ENCODE assay signal across 1 cellular context in the genomic region with DNA sequence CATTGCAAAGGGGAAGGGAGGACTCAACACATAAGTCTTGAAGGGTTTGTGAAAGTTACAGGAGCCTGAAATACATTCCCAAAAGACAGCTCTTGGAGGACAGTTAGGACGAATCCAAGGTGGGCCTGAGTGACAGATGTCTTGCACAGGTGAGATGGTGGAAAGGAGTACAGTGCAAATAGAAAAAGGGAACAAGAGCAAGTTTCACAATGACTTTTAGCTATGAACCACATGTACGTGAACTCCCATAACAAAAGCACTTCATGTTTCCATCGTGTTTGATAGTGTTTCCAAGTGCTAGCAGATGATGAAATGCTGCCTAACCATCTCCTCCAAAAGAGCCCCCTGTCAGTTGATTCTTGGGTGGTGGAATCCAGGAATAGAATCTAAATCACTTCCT.
TF ChIP-seq lines count a peak whose summit lies in the region.

No MANE protein-coding gene starts in this region.

TF ChIP-seq in GM12878, 131 proteins besides CTCF, POLR2A, EP300 and RAD21 (continued from another document):
- TF ChIP-seq, protein P1, sequence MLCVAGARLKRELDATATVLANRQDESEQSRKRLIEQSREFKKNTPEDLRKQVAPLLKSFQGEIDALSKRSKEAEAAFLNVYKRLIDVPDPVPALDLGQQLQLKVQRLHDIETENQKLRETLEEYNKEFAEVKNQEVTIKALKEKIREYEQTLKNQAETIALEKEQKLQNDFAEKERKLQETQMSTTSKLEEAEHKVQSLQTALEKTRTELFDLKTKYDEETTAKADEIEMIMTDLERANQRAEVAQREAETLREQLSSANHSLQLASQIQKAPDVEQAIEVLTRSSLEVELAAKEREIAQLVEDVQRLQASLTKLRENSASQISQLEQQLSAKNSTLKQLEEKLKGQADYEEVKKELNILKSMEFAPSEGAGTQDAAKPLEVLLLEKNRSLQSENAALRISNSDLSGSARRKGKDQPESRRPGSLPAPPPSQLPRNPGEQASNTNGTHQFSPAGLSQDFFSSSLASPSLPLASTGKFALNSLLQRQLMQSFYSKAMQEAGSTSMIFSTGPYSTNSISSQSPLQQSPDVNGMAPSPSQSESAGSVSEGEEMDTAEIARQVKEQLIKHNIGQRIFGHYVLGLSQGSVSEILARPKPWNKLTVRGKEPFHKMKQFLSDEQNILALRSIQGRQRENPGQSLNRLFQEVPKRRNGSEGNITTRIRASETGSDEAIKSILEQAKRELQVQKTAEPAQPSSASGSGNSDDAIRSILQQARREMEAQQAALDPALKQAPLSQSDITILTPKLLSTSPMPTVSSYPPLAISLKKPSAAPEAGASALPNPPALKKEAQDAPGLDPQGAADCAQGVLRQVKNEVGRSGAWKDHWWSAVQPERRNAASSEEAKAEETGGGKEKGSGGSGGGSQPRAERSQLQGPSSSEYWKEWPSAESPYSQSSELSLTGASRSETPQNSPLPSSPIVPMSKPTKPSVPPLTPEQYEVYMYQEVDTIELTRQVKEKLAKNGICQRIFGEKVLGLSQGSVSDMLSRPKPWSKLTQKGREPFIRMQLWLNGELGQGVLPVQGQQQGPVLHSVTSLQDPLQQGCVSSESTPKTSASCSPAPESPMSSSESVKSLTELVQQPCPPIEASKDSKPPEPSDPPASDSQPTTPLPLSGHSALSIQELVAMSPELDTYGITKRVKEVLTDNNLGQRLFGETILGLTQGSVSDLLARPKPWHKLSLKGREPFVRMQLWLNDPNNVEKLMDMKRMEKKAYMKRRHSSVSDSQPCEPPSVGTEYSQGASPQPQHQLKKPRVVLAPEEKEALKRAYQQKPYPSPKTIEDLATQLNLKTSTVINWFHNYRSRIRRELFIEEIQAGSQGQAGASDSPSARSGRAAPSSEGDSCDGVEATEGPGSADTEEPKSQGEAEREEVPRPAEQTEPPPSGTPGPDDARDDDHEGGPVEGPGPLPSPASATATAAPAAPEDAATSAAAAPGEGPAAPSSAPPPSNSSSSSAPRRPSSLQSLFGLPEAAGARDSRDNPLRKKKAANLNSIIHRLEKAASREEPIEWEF (IDR thresholded peaks at IDR 0.05; ENCODE audit: insufficient replicate concordance, low read depth, low read length), result no peak
- TF ChIP-seq ZNF24 (IDR thresholded peaks at IDR 0.05), result no peak
- 0 out of 2 replicates have a peak, but pooled peaks have one; percentile 15 for TF ChIP-seq MEF2A (IDR thresholded peaks at IDR 0.05; ENCODE audit: insufficient read depth, low read depth, low read length)
- TF ChIP-seq CHD4 (IDR thresholded peaks at IDR 0.05), result no peak
- no peak; the same call in 1 of the 2 replicates for TF ChIP-seq FOXM1 (IDR thresholded peaks at IDR 0.05; ENCODE audit: low read depth, low read length)
- no peak for TF ChIP-seq STAT1 (conservative IDR thresholded peaks at IDR 0.05)
- no peak for TF ChIP-seq HDAC6 (IDR thresholded peaks at IDR 0.05; ENCODE audit: unreplicated experiment)
- no peak for TF ChIP-seq NR2F1 (conservative IDR thresholded peaks at IDR 0.05)
- TF ChIP-seq CHD2 (IDR thresholded peaks at IDR 0.05; ENCODE audit: borderline replicate concordance, low read depth, low read length), result no peak
- TF ChIP-seq SIN3A (IDR thresholded peaks at IDR 0.05; ENCODE audit: low read depth, low read length), result no peak
- no peak for TF ChIP-seq NR2C1 (IDR thresholded peaks at IDR 0.05)
- 0 out of 2 replicates have a peak, but pooled peaks have one; percentile 35 for TF ChIP-seq ZNF217 (IDR thresholded peaks at IDR 0.05)
- no peak for TF ChIP-seq NRF1 (conservative IDR thresholded peaks at IDR 0.05; ENCODE audit: low read depth, low read length)
- TF ChIP-seq POLR2AphosphoS2 (IDR thresholded peaks at IDR 0.05; ENCODE audit: low read depth, low read length), result no peak
- TF ChIP-seq, protein P2, sequence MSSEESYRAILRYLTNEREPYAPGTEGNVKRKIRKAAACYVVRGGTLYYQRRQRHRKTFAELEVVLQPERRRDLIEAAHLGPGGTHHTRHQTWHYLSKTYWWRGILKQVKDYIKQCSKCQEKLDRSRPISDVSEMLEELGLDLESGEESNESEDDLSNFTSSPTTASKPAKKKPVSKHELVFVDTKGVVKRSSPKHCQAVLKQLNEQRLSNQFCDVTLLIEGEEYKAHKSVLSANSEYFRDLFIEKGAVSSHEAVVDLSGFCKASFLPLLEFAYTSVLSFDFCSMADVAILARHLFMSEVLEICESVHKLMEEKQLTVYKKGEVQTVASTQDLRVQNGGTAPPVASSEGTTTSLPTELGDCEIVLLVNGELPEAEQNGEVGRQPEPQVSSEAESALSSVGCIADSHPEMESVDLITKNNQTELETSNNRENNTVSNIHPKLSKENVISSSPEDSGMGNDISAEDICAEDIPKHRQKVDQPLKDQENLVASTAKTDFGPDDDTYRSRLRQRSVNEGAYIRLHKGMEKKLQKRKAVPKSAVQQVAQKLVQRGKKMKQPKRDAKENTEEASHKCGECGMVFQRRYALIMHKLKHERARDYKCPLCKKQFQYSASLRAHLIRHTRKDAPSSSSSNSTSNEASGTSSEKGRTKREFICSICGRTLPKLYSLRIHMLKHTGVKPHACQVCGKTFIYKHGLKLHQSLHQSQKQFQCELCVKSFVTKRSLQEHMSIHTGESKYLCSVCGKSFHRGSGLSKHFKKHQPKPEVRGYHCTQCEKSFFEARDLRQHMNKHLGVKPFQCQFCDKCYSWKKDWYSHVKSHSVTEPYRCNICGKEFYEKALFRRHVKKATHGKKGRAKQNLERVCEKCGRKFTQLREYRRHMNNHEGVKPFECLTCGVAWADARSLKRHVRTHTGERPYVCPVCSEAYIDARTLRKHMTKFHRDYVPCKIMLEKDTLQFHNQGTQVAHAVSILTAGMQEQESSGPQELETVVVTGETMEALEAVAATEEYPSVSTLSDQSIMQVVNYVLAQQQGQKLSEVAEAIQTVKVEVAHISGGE (CRISPR knock-in tag; IDR thresholded peaks at IDR 0.05), result no peak
- TF ChIP-seq PAX8 (IDR thresholded peaks at IDR 0.05), result no peak
- no peak for TF ChIP-seq SP1 (IDR thresholded peaks at IDR 0.05; ENCODE audit: low read depth, low read length)
- peak; percentile 37; the same call in 1 of the 2 replicates for TF ChIP-seq BACH1 (IDR thresholded peaks at IDR 0.05; ENCODE audit: borderline replicate concordance)
- no peak for TF ChIP-seq ZBTB33 (IDR thresholded peaks at IDR 0.05)
- TF ChIP-seq, protein P3, sequence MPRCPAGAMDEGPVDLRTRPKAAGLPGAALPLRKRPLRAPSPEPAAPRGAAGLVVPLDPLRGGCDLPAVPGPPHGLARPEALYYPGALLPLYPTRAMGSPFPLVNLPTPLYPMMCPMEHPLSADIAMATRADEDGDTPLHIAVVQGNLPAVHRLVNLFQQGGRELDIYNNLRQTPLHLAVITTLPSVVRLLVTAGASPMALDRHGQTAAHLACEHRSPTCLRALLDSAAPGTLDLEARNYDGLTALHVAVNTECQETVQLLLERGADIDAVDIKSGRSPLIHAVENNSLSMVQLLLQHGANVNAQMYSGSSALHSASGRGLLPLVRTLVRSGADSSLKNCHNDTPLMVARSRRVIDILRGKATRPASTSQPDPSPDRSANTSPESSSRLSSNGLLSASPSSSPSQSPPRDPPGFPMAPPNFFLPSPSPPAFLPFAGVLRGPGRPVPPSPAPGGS (IDR thresholded peaks at IDR 0.05; ENCODE audit: borderline replicate concordance, insufficient read depth, low read depth, low read length, poor library complexity, severe bottlenecking), result no peak
- TF ChIP-seq, protein P4, sequence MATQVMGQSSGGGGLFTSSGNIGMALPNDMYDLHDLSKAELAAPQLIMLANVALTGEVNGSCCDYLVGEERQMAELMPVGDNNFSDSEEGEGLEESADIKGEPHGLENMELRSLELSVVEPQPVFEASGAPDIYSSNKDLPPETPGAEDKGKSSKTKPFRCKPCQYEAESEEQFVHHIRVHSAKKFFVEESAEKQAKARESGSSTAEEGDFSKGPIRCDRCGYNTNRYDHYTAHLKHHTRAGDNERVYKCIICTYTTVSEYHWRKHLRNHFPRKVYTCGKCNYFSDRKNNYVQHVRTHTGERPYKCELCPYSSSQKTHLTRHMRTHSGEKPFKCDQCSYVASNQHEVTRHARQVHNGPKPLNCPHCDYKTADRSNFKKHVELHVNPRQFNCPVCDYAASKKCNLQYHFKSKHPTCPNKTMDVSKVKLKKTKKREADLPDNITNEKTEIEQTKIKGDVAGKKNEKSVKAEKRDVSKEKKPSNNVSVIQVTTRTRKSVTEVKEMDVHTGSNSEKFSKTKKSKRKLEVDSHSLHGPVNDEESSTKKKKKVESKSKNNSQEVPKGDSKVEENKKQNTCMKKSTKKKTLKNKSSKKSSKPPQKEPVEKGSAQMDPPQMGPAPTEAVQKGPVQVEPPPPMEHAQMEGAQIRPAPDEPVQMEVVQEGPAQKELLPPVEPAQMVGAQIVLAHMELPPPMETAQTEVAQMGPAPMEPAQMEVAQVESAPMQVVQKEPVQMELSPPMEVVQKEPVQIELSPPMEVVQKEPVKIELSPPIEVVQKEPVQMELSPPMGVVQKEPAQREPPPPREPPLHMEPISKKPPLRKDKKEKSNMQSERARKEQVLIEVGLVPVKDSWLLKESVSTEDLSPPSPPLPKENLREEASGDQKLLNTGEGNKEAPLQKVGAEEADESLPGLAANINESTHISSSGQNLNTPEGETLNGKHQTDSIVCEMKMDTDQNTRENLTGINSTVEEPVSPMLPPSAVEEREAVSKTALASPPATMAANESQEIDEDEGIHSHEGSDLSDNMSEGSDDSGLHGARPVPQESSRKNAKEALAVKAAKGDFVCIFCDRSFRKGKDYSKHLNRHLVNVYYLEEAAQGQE (IDR thresholded peaks at IDR 0.05; ENCODE audit: low read depth, low read length), result no peak
- no peak for TF ChIP-seq HDGF (IDR thresholded peaks at IDR 0.05)
- TF ChIP-seq SUZ12 (IDR thresholded peaks at IDR 0.05; ENCODE audit: unreplicated experiment), result no peak
- no peak for TF ChIP-seq HSF1 (IDR thresholded peaks at IDR 0.05; ENCODE audit: low read depth, low read length)
- no peak for TF ChIP-seq RAD51 (IDR thresholded peaks at IDR 0.05)
- TF ChIP-seq TCF7 (IDR thresholded peaks at IDR 0.05; ENCODE audit: borderline replicate concordance), result no peak
- TF ChIP-seq JUNB (IDR thresholded peaks at IDR 0.05), result peak; percentile 75
- TF ChIP-seq ATF3 (IDR thresholded peaks at IDR 0.05; ENCODE audit: borderline replicate concordance, extremely low read depth, low read depth, low read length), result no peak
- TF ChIP-seq RCOR1 (conservative IDR thresholded peaks at IDR 0.05; ENCODE audit: low read depth, low read length), result no peak
- no peak for TF ChIP-seq RFX5 (IDR thresholded peaks at IDR 0.05; ENCODE audit: low read depth, low read length)
- TF ChIP-seq ZBTB40 (IDR thresholded peaks at IDR 0.05; ENCODE audit: borderline replicate concordance), result no peak
- no peak for TF ChIP-seq SMARCA5 (IDR thresholded peaks at IDR 0.05)
